Comparison of ENCODE assay signal across 23 cellular contexts in genomic region chr4:137390707-137391106, GRCh38.
DNase-seq lines count a peak whose midpoint lies in the region; ATAC-seq and TF ChIP-seq lines count a peak whose summit lies in the region.
"Had no signal": no experiment of that assay in that cellular context is flagged by ENCODE, and none has a peak within 500 bp of the region (broad histone marks: within the 10 kb centered on the region; RNA-seq: fewer than 3 reads in every experiment).

No MANE protein-coding gene starts in this region.

- no peak for TF ChIP-seq CTCF in left ventricle myocardium inferior (IDR thresholded peaks at IDR 0.05; ENCODE audit: borderline replicate concordance)
- no peak for TF ChIP-seq CTCF in fibroblast of pulmonary artery (IDR thresholded peaks at IDR 0.05; ENCODE audit: low read length, missing control alignments)

- H3K36me3 ChIP-seq in left ventricle myocardium inferior (no peaks in the 10 kb centered on the region), SK-N-MC (ENCODE audit: insufficient read depth, low read length) (no peaks in the 10 kb centered on the region)
- H3K36me3 ChIP-seq: WERI-Rb-1 had no signal

- H3K9me3 ChIP-seq in left ventricle myocardium inferior (replicated peaks), result no peaks in the 10 kb centered on the region
- H3K9me3 ChIP-seq in SK-N-MC (ENCODE audit: low read depth, low read length), result no peaks in the 10 kb centered on the region; the same call in 1 of the 2 replicates
- H3K9me3 ChIP-seq: A549 had no signal

- H3K9ac ChIP-seq in SK-N-MC (ENCODE audit: insufficient read length), result peak overlapping the region; percentile 66

- H3K27me3 ChIP-seq in left ventricle myocardium inferior (ENCODE audit: low read depth), result no peaks in the 10 kb centered on the region

- intact Hi-C loops in left ventricle myocardium inferior (cut with micrococcal nuclease), result no loop called here
- intact Hi-C loops in cardiac septum (cut with DNase I), result loop anchor here (5.0 kb wide), 1 partner anchor 312 kb away; no protein-coding TSS in a partner anchor
- intact Hi-C loops in left colon (cut with DNase I, micrococcal nuclease), result no loop called here

- DNase-seq in left ventricle myocardium inferior, result no peak
- DNase-seq in cardiac septum (ENCODE audit: low spot score), result no peak
- DNase-seq in SK-N-MC (ENCODE audit: low read depth, low spot score), result peak; percentile 94
- DNase-seq in fibroblast of pulmonary artery (ENCODE audit: low read depth), result peak; percentile 79
- DNase-seq in DMS153 treated with DMSO at 0.1 percent for 48 hours (lab: John Stamatoyannopoulos, UW; ENCODE audit: unreplicated experiment), result no peak
- DNase-seq in left colon, result no peak
- DNase-seq: activated CD4-positive, alpha-beta memory T cell treated with anti-CD3 and anti-CD28 coated beads for 36 hours; activated T-cell treated with anti-CD3 and anti-CD28 coated beads for 4 hours; amygdala; CD4-positive, alpha-beta memory T cell; cerebellar nuclear complex; DMS79 treated with DMSO at 0.1 percent for 48 hours; foreskin melanocyte; KG1; kidney; NCI-H2081 treated with DMSO at 0.1 percent for 48 hours; NCI-H526; SIG-M5; small intestine; WERI-Rb-1 had no signal

- H3K4me3 ChIP-seq in left ventricle myocardium inferior, result no peak overlapping the region
- H3K4me3 ChIP-seq in SK-N-MC, result peak overlapping the region; percentile 65
- no peak overlapping the region for H3K4me3 ChIP-seq in fibroblast of pulmonary artery (replicated peaks; ENCODE audit: low read depth, low read length)
- H3K4me3 ChIP-seq: A549 had no signal

- ATAC-seq in GM21447 (IDR thresholded peaks at IDR 0.05; ENCODE audit: unreplicated experiment), result no peak
- ATAC-seq in HG02610 (IDR thresholded peaks at IDR 0.05; ENCODE audit: unreplicated experiment), result no peak
- no peak for ATAC-seq in left colon
- ATAC-seq: A549 had no signal

- H3K4me1 ChIP-seq in left ventricle myocardium inferior, result peaks cover 4% of the 10 kb centered on the region
- H3K4me1 ChIP-seq: A549 had no signal

- H3K27ac ChIP-seq in left ventricle myocardium inferior (replicated peaks) (peak overlapping the region; percentile 43), SK-N-MC (peak overlapping the region; percentile 98)
- H3K27ac ChIP-seq: A549, WERI-Rb-1 had no signal

Comparison
In these comparisons a context has a peak if more than half of its experiments do, and no peak if none do; other contexts are left out.
1. DNase-seq: peak in SK-N-MC (single experiment) and fibroblast of pulmonary artery (single experiment); none in left ventricle myocardium inferior (single experiment), cardiac septum (single experiment), DMS153 treated with DMSO at 0.1 percent for 48 hours (single experiment) and left colon (0 of 2).